Comparison of ENCODE assay signal across 1 cellular context in genomic region chr2:164917296-164917903, GRCh38.
TF ChIP-seq lines count a peak whose summit lies in the region.

No MANE protein-coding gene starts in this region.

TF ChIP-seq in GM12878, 131 proteins besides CTCF, POLR2A, EP300 and RAD21 (continued from another document):
- no peak for TF ChIP-seq CEBPZ (IDR thresholded peaks at IDR 0.05; ENCODE audit: low read depth, low read length)
- TF ChIP-seq HDAC2 (IDR thresholded peaks at IDR 0.05) = no peak
- no peak for TF ChIP-seq KLF5 (IDR thresholded peaks at IDR 0.05; ENCODE audit: partially characterized antibody)
- no peak for TF ChIP-seq ZNF207 (IDR thresholded peaks at IDR 0.05; ENCODE audit: borderline replicate concordance)
- no peak for TF ChIP-seq JUNB (IDR thresholded peaks at IDR 0.05)
- no peak for TF ChIP-seq RCOR1 (conservative IDR thresholded peaks at IDR 0.05; ENCODE audit: low read depth, low read length)
- TF ChIP-seq MXI1 (IDR thresholded peaks at IDR 0.05; ENCODE audit: low read depth, low read length) = no peak
- TF ChIP-seq REST (IDR thresholded peaks at IDR 0.05; ENCODE audit: low read depth, low read length) = no peak
- TF ChIP-seq E2F4 (IDR thresholded peaks at IDR 0.05; ENCODE audit: low read depth, low read length) = no peak
- no peak for TF ChIP-seq SMAD1 (IDR thresholded peaks at IDR 0.05; ENCODE audit: low read depth, partially characterized antibody)
